In the genomic region with DNA sequence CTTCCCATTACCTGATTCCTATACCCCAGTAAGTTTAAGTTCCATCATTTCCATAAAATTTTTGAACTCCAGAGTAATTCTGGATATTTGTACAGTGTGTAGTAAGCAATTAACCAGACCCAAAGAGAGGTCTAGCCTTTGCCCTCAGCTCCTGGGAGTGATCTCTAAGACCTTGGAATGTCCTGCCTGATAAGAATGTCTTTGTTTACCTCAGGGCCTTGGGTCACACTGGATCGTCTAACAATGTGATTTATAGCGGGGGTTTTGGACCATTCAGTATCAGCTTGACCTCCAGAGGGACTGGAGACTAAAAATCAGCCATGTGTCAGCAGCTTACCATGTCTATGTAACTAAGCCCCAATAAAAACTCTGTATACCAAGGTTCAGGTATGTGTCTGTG, we compare ENCODE assay signal across 22 cellular contexts.
"Had no signal": no experiment of that assay in that cellular context is flagged by ENCODE, and none has a peak within 500 bp of the region (broad histone marks: within the 10 kb centered on the region; RNA-seq: fewer than 3 reads in every experiment).

No MANE protein-coding gene starts in this region.

- DNase-seq: colonic mucosa; effector CD8-positive, alpha-beta T cell; kidney; left cardiac atrium; left lung; mesenchymal stem cell; midbrain; naive thymus-derived CD8-positive, alpha-beta T cell; pancreas; stimulated activated CD4-positive, alpha-beta T cell treated with anti-CD3 and anti-CD28 coated beads, Interleukin-2, amount 100 ng/mL, for 24 hours; stimulated activated CD4-positive, alpha-beta T cell treated with anti-CD3 and anti-CD28 coated beads, Interleukin-4, amount 100 ng/mL, for 4 hours; stimulated activated naive CD8-positive, alpha-beta T cell treated with anti-CD3 and anti-CD28 coated beads, Interleukin-15, Interleukin-2, amounts not matched to agents 100 U/mL and 50 U/mL, for 24 hours; substantia nigra; testis; tibial artery; upper lobe of left lung had no signal

- H3K4me3 Mint-ChIP-seq: central memory CD8-positive, alpha-beta T cell; dendritic cell treated with granulocyte-macrophage colony-stimulating factor and Interleukin-4, amounts not matched to agents 40 ng/mL and 50 ng/mL, for 4 days; naive thymus-derived CD8-positive, alpha-beta T cell; stimulated activated memory B cell treated with anti-CD40 and anti-IgM and Interleukin-4, amounts not matched to agents 10 μg/mL and 1 μg/mL and 100 μg/mL, for 72 hours had no signal

- H3K4me3 ChIP-seq: colonic mucosa, esophagus muscularis mucosa, left lung, pancreas, testis, tibial artery, upper lobe of left lung had no signal

- H3K4me1 Mint-ChIP-seq: central memory CD8-positive, alpha-beta T cell had no signal

- H3K36me3 ChIP-seq: colonic mucosa, esophagus muscularis mucosa, left lung, neutrophil, pancreas, tibial artery, upper lobe of left lung had no signal

- H3K27ac ChIP-seq: colonic mucosa, esophagus muscularis mucosa, left lung, neutrophil, pancreas, testis, tibial artery, upper lobe of left lung had no signal

- H3K36me3 Mint-ChIP-seq: naive thymus-derived CD8-positive, alpha-beta T cell; stimulated activated memory B cell treated with anti-CD40 and anti-IgM and Interleukin-4, amounts not matched to agents 10 μg/mL and 1 μg/mL and 100 μg/mL, for 72 hours had no signal

- H3K27me3 Mint-ChIP-seq: central memory CD8-positive, alpha-beta T cell; dendritic cell treated with granulocyte-macrophage colony-stimulating factor and Interleukin-4, amounts not matched to agents 40 ng/mL and 50 ng/mL, for 4 days; naive thymus-derived CD8-positive, alpha-beta T cell; stimulated activated memory B cell treated with anti-CD40 and anti-IgM and Interleukin-4, amounts not matched to agents 10 μg/mL and 1 μg/mL and 100 μg/mL, for 72 hours had no signal

- H3K27me3 ChIP-seq: colonic mucosa, esophagus muscularis mucosa, neutrophil, testis, tibial artery, upper lobe of left lung had no signal

- H3K4me1 ChIP-seq: colonic mucosa, esophagus muscularis mucosa, left lung, pancreas, testis, tibial artery, upper lobe of left lung had no signal

- H3K9me3 Mint-ChIP-seq: central memory CD8-positive, alpha-beta T cell; dendritic cell treated with granulocyte-macrophage colony-stimulating factor and Interleukin-4, amounts not matched to agents 40 ng/mL and 50 ng/mL, for 4 days; naive thymus-derived CD8-positive, alpha-beta T cell; stimulated activated memory B cell treated with anti-CD40 and anti-IgM and Interleukin-4, amounts not matched to agents 10 μg/mL and 1 μg/mL and 100 μg/mL, for 72 hours had no signal

- ATAC-seq: left cardiac atrium; left lung; naive thymus-derived CD8-positive, alpha-beta T cell; sciatic nerve; stimulated activated memory B cell treated with anti-CD40 and anti-IgM and Interleukin-4, amounts not matched to agents 10 μg/mL and 1 μg/mL and 100 μg/mL, for 72 hours; stimulated activated naive CD8-positive, alpha-beta T cell treated with anti-CD3 and anti-CD28 coated beads, Interleukin-15, Interleukin-2, amounts not matched to agents 100 U/mL and 50 U/mL, for 24 hours had no signal

- H3K27ac Mint-ChIP-seq: dendritic cell treated with granulocyte-macrophage colony-stimulating factor and Interleukin-4, amounts not matched to agents 40 ng/mL and 50 ng/mL, for 4 days; naive thymus-derived CD8-positive, alpha-beta T cell; stimulated activated memory B cell treated with anti-CD40 and anti-IgM and Interleukin-4, amounts not matched to agents 10 μg/mL and 1 μg/mL and 100 μg/mL, for 72 hours had no signal

- H3K9me3 ChIP-seq: colonic mucosa, esophagus muscularis mucosa, left lung, neutrophil, pancreas, testis, tibial artery, upper lobe of left lung had no signal
